In genomic region chr1:39720094-39720999, GRCh38 we compare ENCODE assay signal across 8 cellular contexts. TPM values are rescaled to one million over a fixed set of nuclear protein-coding genes. Genes with fewer than 3 reads are reported as not detected.
DNase-seq lines count a peak whose midpoint lies in the region; ATAC-seq, FAIRE-seq and TF ChIP-seq lines count a peak whose summit lies in the region.

No MANE protein-coding gene starts in this region.

- peak; percentile 87 for TF ChIP-seq RAD21 in GM12878 (IDR thresholded peaks at IDR 0.05; ENCODE audit: insufficient read depth, low read depth, low read length)

- no peak overlapping the region for H3K27ac Mint-ChIP-seq in CD8-positive, alpha-beta T cell
- H3K27ac Mint-ChIP-seq in HFFc6: no peak overlapping the region

- no peaks in the 10 kb centered on the region for H3K9me3 ChIP-seq in CD8-positive, alpha-beta T cell (ENCODE audit: low read length)
- H3K9me3 ChIP-seq in GM12878 (replicated peaks; ENCODE audit: control insufficient read depth, insufficient read depth, low read length) (no peaks in the 10 kb centered on the region), suprapubic skin (no peaks in the 10 kb centered on the region)

- TF ChIP-seq POLR2A in GM12878 (IDR thresholded peaks at IDR 0.05; ENCODE audit: low read depth, low read length): no peak
- no peak for TF ChIP-seq POLR2A in suprapubic skin (IDR thresholded peaks at IDR 0.05)

- intact Hi-C loops in CD8-positive, alpha-beta T cell (cut with DNase I, micrococcal nuclease): loop anchor here (1.0 to 10.0 kb wide), 6 partner anchors 48 to 626 kb away; partner anchors contain the start of gene NT5C1A (in 2 of the 2)
- intact Hi-C loops in GM12878 (cut with micrococcal nuclease; ENCODE audit: unreplicated experiment): loop anchor here (1.0 to 10.0 kb wide), 4 partner anchors 48 to 256 kb away; partner anchors contain the start of gene NT5C1A

- ATAC-seq in CD8-positive, alpha-beta T cell: peak; percentile 85
- ATAC-seq in GM12878 (peak; percentile 76), HG03342 (IDR thresholded peaks at IDR 0.05; ENCODE audit: unreplicated experiment) (no peak)

- no peaks in the 10 kb centered on the region for H3K4me1 Mint-ChIP-seq in CD8-positive, alpha-beta T cell (ENCODE audit: low read depth)
- no peaks in the 10 kb centered on the region for H3K4me1 Mint-ChIP-seq in HFFc6 (ENCODE audit: low read depth)

- H3K79me2 ChIP-seq in GM12878 (ENCODE audit: control insufficient read depth, insufficient read depth, low read length): no peaks in the 10 kb centered on the region

- 29% methylated on average over 7 of the region's 7 CpGs for WGBS in GM12878 (ENCODE audit: insufficient coverage, insufficient replicate concordance, low lambda C conversion rate, missing lambda C conversion rate)
- WGBS in suprapubic skin: 53% methylated on average over 7 of the region's 7 CpGs

- BruUV-seq in GM12878 (replicated peaks; lab: Mats Ljungman, UMichigan): no TSS peak

- H4K20me1 ChIP-seq in GM12878 (ENCODE audit: control insufficient read depth, insufficient read depth): no peaks in the 10 kb centered on the region

- POLR2A ChIA-PET in CD8-positive, alpha-beta T cell (lab: Charles Lee): interaction anchor here (0.7 kb wide), 1 partner anchor 468 kb away, joined by 6 read pairs; no protein-coding TSS in a partner anchor
- POLR2A ChIA-PET in GM12878 (lab: Charles Lee): interaction anchor here (0.5 to 0.6 kb wide), 2 partner anchors 243 to 284 kb away, joined by 3 to 4 read pairs; no protein-coding TSS in a partner anchor

- no peaks in the 10 kb centered on the region for H3K9me3 Mint-ChIP-seq in CD8-positive, alpha-beta T cell
- no peaks in the 10 kb centered on the region for H3K9me3 Mint-ChIP-seq in HFFc6

- peak; percentile 91 for TF ChIP-seq CTCF in CD8-positive, alpha-beta T cell (IDR thresholded peaks at IDR 0.05)
- TF ChIP-seq CTCF in HFFc6 (IDR thresholded peaks at IDR 0.05) (peak; percentile 91), GM12878 (IDR thresholded peaks at IDR 0.05 in 2 of 3, conservative IDR thresholded peaks at IDR 0.05 in 1 of 3; ENCODE audit: control insufficient read depth in 2 of 3, extremely low read depth in 1 of 3, insufficient read depth in 1 of 3, low read depth in 3 of 3, low read length in 3 of 3) (peak; percentile 34 to 74 (median 59)), suprapubic skin (IDR thresholded peaks at IDR 0.05) (peak; percentile 46 to 77)

- DNase-seq in CD8-positive, alpha-beta T cell: peak in 1 of 7 experiments; percentile 12
- peak; percentile 59 for DNase-seq in HFFc6
- DNase-seq in NCI-H526 (lab: John Stamatoyannopoulos, UW): peak; percentile 78 to 86
- no peak for DNase-seq in GM12878 (ENCODE audit: low read depth, low spot score)
- peak; percentile 53 for DNase-seq in iris pigment epithelial cell (ENCODE audit: low read depth)
- DNase-seq in suprapubic skin (ENCODE audit: low spot score in 2 of 2): no peak
- no peak for DNase-seq in iPS-NIHi7 (ENCODE audit: extremely low spot score)

- CTCF ChIA-PET in CD8-positive, alpha-beta T cell (lab: Charles Lee): interaction anchor here (0.6 to 18.9 kb wide), 25 partner anchors 9 to 199 kb away, joined by 3 to 171 read pairs (median 4); partner anchors contain the start of genes NT5C1A and PPIE
- CTCF ChIA-PET in GM12878 (lab: Yijun Ruan, JAX): interaction anchor here (0.6 to 4.7 kb wide), 27 partner anchors 9 to 629 kb away, joined by 3 to 35 read pairs (median 4); partner anchors contain the start of genes NT5C1A and PPIE

- no peaks in the 10 kb centered on the region for H3K4me1 ChIP-seq in CD8-positive, alpha-beta T cell (ENCODE audit: insufficient read depth, low read length)
- no peaks in the 10 kb centered on the region for H3K4me1 ChIP-seq in GM12878 (ENCODE audit: control insufficient read depth, insufficient read depth, low read length)
- H3K4me1 ChIP-seq in suprapubic skin: peaks cover 3% of the 10 kb centered on the region

- SMC1A ChIA-PET in GM12878 (lab: Charles Lee; ENCODE audit: uncharacterized antibody, unreplicated experiment): interaction anchor here (0.6 to 2.2 kb wide), 14 partner anchors 9 to 529 kb away, joined by 3 to 8 read pairs (median 4); no protein-coding TSS in a partner anchor

- in situ Hi-C loops in GM12878 (cut with MboI): loop anchor here (5.0 kb wide), 1 partner anchor 113 kb away; no protein-coding TSS in a partner anchor

- no peak overlapping the region for H3K4me3 Mint-ChIP-seq in CD8-positive, alpha-beta T cell
- H3K4me3 Mint-ChIP-seq in HFFc6: no peak overlapping the region

- peaks cover 38% of the 10 kb centered on the region for H3K27me3 Mint-ChIP-seq in CD8-positive, alpha-beta T cell (ENCODE audit: low read depth)
- peaks cover 31% of the 10 kb centered on the region for H3K27me3 Mint-ChIP-seq in HFFc6 (ENCODE audit: insufficient read depth)

- H3K27ac ChIP-seq in CD8-positive, alpha-beta T cell (ENCODE audit: low read depth, low read length): no peak overlapping the region
- H3K27ac ChIP-seq in GM12878 (ENCODE audit: control insufficient read depth, insufficient read depth) (no peak overlapping the region), suprapubic skin (no peak overlapping the region)

- H3K4me2 ChIP-seq in GM12878 (ENCODE audit: control insufficient read depth, insufficient read depth): no peak overlapping the region

- FAIRE-seq in GM12878 (lab: Jason Lieb, UNC): peak; percentile 99

- RAD21 ChIA-PET in GM12878 (lab: Charles Lee; ENCODE audit: unreplicated experiment): interaction anchor here (1.2 to 3.3 kb wide), 7 partner anchors 18 to 454 kb away, joined by 3 to 29 read pairs (median 5); no protein-coding TSS in a partner anchor

- H2AFZ ChIP-seq in GM12878 (ENCODE audit: control insufficient read depth, low read depth, low read length): peak overlapping the region; percentile 13; the same call in 1 of the 2 replicates

- no peaks in the 10 kb centered on the region for H3K36me3 Mint-ChIP-seq in CD8-positive, alpha-beta T cell
- no peaks in the 10 kb centered on the region for H3K36me3 Mint-ChIP-seq in HFFc6 (ENCODE audit: low read depth)

- H3K36me3 ChIP-seq in CD8-positive, alpha-beta T cell (ENCODE audit: insufficient read depth, low read length): no peaks in the 10 kb centered on the region
- H3K36me3 ChIP-seq in GM12878 (ENCODE audit: control insufficient read depth in 2 of 2, insufficient read depth in 2 of 2, low read length in 1 of 2) (no peaks in the 10 kb centered on the region), suprapubic skin (no peaks in the 10 kb centered on the region)

- TF ChIP-seq EP300 in GM12878 (IDR thresholded peaks at IDR 0.05; ENCODE audit: borderline replicate concordance in 1 of 2, control insufficient read depth in 1 of 2, low read depth in 2 of 2, low read length in 2 of 2): no peak
- TF ChIP-seq EP300 in suprapubic skin (IDR thresholded peaks at IDR 0.05): no peak

- no peaks in the 10 kb centered on the region for H3K27me3 ChIP-seq in CD8-positive, alpha-beta T cell (ENCODE audit: insufficient read depth, low read length)
- H3K27me3 ChIP-seq in GM12878 (replicated peaks in 1 of 2; ENCODE audit: control insufficient read depth in 2 of 2, insufficient read depth in 2 of 2, low read length in 1 of 2) (no peaks in the 10 kb centered on the region), suprapubic skin (peaks cover 25% of the 10 kb centered on the region)

- no peak overlapping the region for H3K9ac ChIP-seq in GM12878 (ENCODE audit: control insufficient read depth, insufficient read depth, low read length)

- H3K4me3 ChIP-seq in CD8-positive, alpha-beta T cell (ENCODE audit: low read depth, low read length): no peak overlapping the region
- H3K4me3 ChIP-seq in GM12878 (no peak overlapping the region), suprapubic skin (no peak overlapping the region)

RNA-seq across cellular contexts. Expression of gene PPIE, which starts 18.3 kb away (rescaled TPM):
- 10 to 100 TPM; 43.6 to 46.7 TPM for total RNA-seq in CD8-positive, alpha-beta T cell
- total RNA-seq in HFFc6 (2021; fragmentation: NEBNext Ultra II Directional; extraction: Animal tissue kit (Norgen Biotek cat#: 25700)): 10 to 100 TPM; 38.9 to 45.8 (median 41.7) TPM
- 75.9 and 77.7 TPM in 2 replicates for total RNA-seq in GM12878 (2013; cell fraction: nucleolus; rRNA removed)
- 36.6 and 39.6 TPM in 2 replicates for total RNA-seq in GM12878 (2014; rRNA removed)
- 46.6 and 48.0 TPM in 2 replicates for total RNA-seq in GM12878 (2014; rRNA removed; fragmentation: Illumina TruSeq; extraction: Trizol)
- total RNA-seq in GM12878 (2021): 46.5 and 48.1 TPM in 2 replicates
- polyA plus RNA-seq in GM12878 (2011; ENCODE audit: low read depth): 34.9 TPM
- 77.8 and 81.1 TPM in 2 replicates for polyA plus RNA-seq in GM12878 (2011; rRNA removed)
- polyA plus RNA-seq in GM12878 (2011; cell fraction: cytosol; rRNA removed): 75.3 and 89.8 TPM in 2 replicates
- 111 and 126 TPM in 2 replicates for polyA plus RNA-seq in GM12878 (2011; cell fraction: nucleus; rRNA removed)
- 43.3 and 53.5 TPM in 2 replicates for polyA plus RNA-seq in GM12878 (2012)
- polyA plus RNA-seq in GM12878 (2014; fragmentation: Illumina TruSeq; extraction: Trizol): 53.4 and 58.7 TPM in 2 replicates
- polyA plus RNA-seq in GM12878 (2014; fragmentation: Nextera tagmentation; extraction: Ambion mirVana): 100 to 1,000 TPM; 130 to 163 TPM
- 54.7 and 66.1 TPM in 2 replicates for polyA plus RNA-seq in GM12878 (2014; rRNA removed)
- polyA plus RNA-seq in GM12878 (2016; fragmentation: Nextera tagmentation; extraction: Ambion mirVana): 10 to 100 TPM; 74.1 to 78.7 TPM
- 46.6 and 47.5 TPM in 2 replicates for polyA minus RNA-seq in GM12878 (2011; rRNA and poly(A)+ RNA removed)
- 10.6 and 11.1 TPM in 2 replicates for polyA minus RNA-seq in GM12878 (2011; cell fraction: cytosol; rRNA and poly(A)+ RNA removed)
- 40.1 and 44.9 TPM in 2 replicates for polyA minus RNA-seq in GM12878 (2011; cell fraction: nucleus; rRNA and poly(A)+ RNA removed)
- total RNA-seq in suprapubic skin: 10 to 100 TPM; 27.0 to 40.6 (median 28.5) TPM

RNA-seq across cellular contexts. Expression of gene HPCAL4, which starts 29.1 kb away (rescaled TPM):
- total RNA-seq in CD8-positive, alpha-beta T cell: 10 to 100 TPM; 12.1 to 12.8 TPM
- total RNA-seq in HFFc6 (2021; fragmentation: NEBNext Ultra II Directional; extraction: Animal tissue kit (Norgen Biotek cat#: 25700)): not detected
- not detected in 2 replicates for total RNA-seq in GM12878 (2013; cell fraction: nucleolus; rRNA removed)
- 0.06 TPM in 1 of 2 replicates, not detected in the other for total RNA-seq in GM12878 (2014; rRNA removed)
- 0.05 TPM in 1 of 2 replicates, not detected in the other for total RNA-seq in GM12878 (2014; rRNA removed; fragmentation: Illumina TruSeq; extraction: Trizol)
- total RNA-seq in GM12878 (2021): 0.05 and 0.16 TPM in 2 replicates
- not detected for polyA plus RNA-seq in GM12878 (2011; ENCODE audit: low read depth)
- polyA plus RNA-seq in GM12878 (2011; rRNA removed): 0.07 and 0.18 TPM in 2 replicates
- polyA plus RNA-seq in GM12878 (2011; cell fraction: cytosol; rRNA removed): 0.08 and 0.16 TPM in 2 replicates
- 0.10 and 0.22 TPM in 2 replicates for polyA plus RNA-seq in GM12878 (2011; cell fraction: nucleus; rRNA removed)
- 0.06 and 0.07 TPM in 2 replicates for polyA plus RNA-seq in GM12878 (2012)
- 0.06 and 0.13 TPM in 2 replicates for polyA plus RNA-seq in GM12878 (2014; fragmentation: Illumina TruSeq; extraction: Trizol)
- polyA plus RNA-seq in GM12878 (2014; fragmentation: Nextera tagmentation; extraction: Ambion mirVana): not detected
- polyA plus RNA-seq in GM12878 (2014; rRNA removed): 0.08 TPM in 1 of 2 replicates, not detected in the other
- polyA plus RNA-seq in GM12878 (2016; fragmentation: Nextera tagmentation; extraction: Ambion mirVana): not detected
- 0.05 and 0.29 TPM in 2 replicates for polyA minus RNA-seq in GM12878 (2011; rRNA and poly(A)+ RNA removed)
- polyA minus RNA-seq in GM12878 (2011; cell fraction: cytosol; rRNA and poly(A)+ RNA removed): not detected in 2 replicates
- 0.12 TPM in 1 of 2 replicates, not detected in the other for polyA minus RNA-seq in GM12878 (2011; cell fraction: nucleus; rRNA and poly(A)+ RNA removed)
- under 1 TPM in 1 of 4 donors, not detected in 3; 0.55 TPM for total RNA-seq in suprapubic skin

RNA-seq across cellular contexts. Expression of gene NT5C1A, which starts 48.4 kb away (rescaled TPM):
- total RNA-seq in CD8-positive, alpha-beta T cell: under 1 TPM; 0.31 to 0.68 TPM
- total RNA-seq in HFFc6 (2021; fragmentation: NEBNext Ultra II Directional; extraction: Animal tissue kit (Norgen Biotek cat#: 25700)): not detected
- total RNA-seq in GM12878 (2013; cell fraction: nucleolus; rRNA removed): not detected in 2 replicates
- 0.17 and 0.49 TPM in 2 replicates for total RNA-seq in GM12878 (2014; rRNA removed)
- 0.18 and 0.22 TPM in 2 replicates for total RNA-seq in GM12878 (2014; rRNA removed; fragmentation: Illumina TruSeq; extraction: Trizol)
- total RNA-seq in GM12878 (2021): 0.61 and 0.77 TPM in 2 replicates
- not detected for polyA plus RNA-seq in GM12878 (2011; ENCODE audit: low read depth)
- polyA plus RNA-seq in GM12878 (2011; rRNA removed): 0.23 and 0.73 TPM in 2 replicates
- 0.82 and 1.0 TPM in 2 replicates for polyA plus RNA-seq in GM12878 (2011; cell fraction: cytosol; rRNA removed)
- 1.4 and 1.8 TPM in 2 replicates for polyA plus RNA-seq in GM12878 (2011; cell fraction: nucleus; rRNA removed)
- 0.24 TPM in 1 of 2 replicates, not detected in the other for polyA plus RNA-seq in GM12878 (2012)
- 0.24 and 0.29 TPM in 2 replicates for polyA plus RNA-seq in GM12878 (2014; fragmentation: Illumina TruSeq; extraction: Trizol)
- polyA plus RNA-seq in GM12878 (2014; fragmentation: Nextera tagmentation; extraction: Ambion mirVana): under 1 TPM; 0.05 to 0.13 TPM
- polyA plus RNA-seq in GM12878 (2014; rRNA removed): 0.28 and 0.46 TPM in 2 replicates
- under 1 TPM in 1 of 2 experiments, not detected in 1; 0.15 TPM for polyA plus RNA-seq in GM12878 (2016; fragmentation: Nextera tagmentation; extraction: Ambion mirVana)
- 1.4 and 3.0 TPM in 2 replicates for polyA minus RNA-seq in GM12878 (2011; rRNA and poly(A)+ RNA removed)
- polyA minus RNA-seq in GM12878 (2011; cell fraction: cytosol; rRNA and poly(A)+ RNA removed): not detected in 2 replicates
- polyA minus RNA-seq in GM12878 (2011; cell fraction: nucleus; rRNA and poly(A)+ RNA removed): 0.85 and 2.1 TPM in 2 replicates
- total RNA-seq in suprapubic skin: not detected

RNA-seq across cellular contexts. Expression of gene OXCT2, which starts 50.8 kb away (rescaled TPM):
- under 1 TPM; 0.83 to 0.95 TPM for total RNA-seq in CD8-positive, alpha-beta T cell
- 1 to 10 TPM in 5 of 6 experiments, under 1 TPM in 1; 0.81 to 2.3 (median 1.4) TPM for total RNA-seq in HFFc6 (2021; fragmentation: NEBNext Ultra II Directional; extraction: Animal tissue kit (Norgen Biotek cat#: 25700))
- 4.1 and 4.9 TPM in 2 replicates for total RNA-seq in GM12878 (2013; cell fraction: nucleolus; rRNA removed)
- total RNA-seq in GM12878 (2014; rRNA removed): 0.79 and 1.1 TPM in 2 replicates
- 0.69 and 1.0 TPM in 2 replicates for total RNA-seq in GM12878 (2014; rRNA removed; fragmentation: Illumina TruSeq; extraction: Trizol)
- total RNA-seq in GM12878 (2021): 0.98 and 1.9 TPM in 2 replicates
- 0.43 TPM for polyA plus RNA-seq in GM12878 (2011; ENCODE audit: low read depth)
- polyA plus RNA-seq in GM12878 (2011; rRNA removed): 0.29 and 0.39 TPM in 2 replicates
- 0.39 and 0.53 TPM in 2 replicates for polyA plus RNA-seq in GM12878 (2011; cell fraction: cytosol; rRNA removed)
- polyA plus RNA-seq in GM12878 (2011; cell fraction: nucleus; rRNA removed): 1.9 and 2.1 TPM in 2 replicates
- polyA plus RNA-seq in GM12878 (2012): 0.53 and 0.81 TPM in 2 replicates
- polyA plus RNA-seq in GM12878 (2014; fragmentation: Illumina TruSeq; extraction: Trizol): 0.13 and 0.57 TPM in 2 replicates
- polyA plus RNA-seq in GM12878 (2014; fragmentation: Nextera tagmentation; extraction: Ambion mirVana): under 1 TPM; 0.06 to 0.31 TPM
- polyA plus RNA-seq in GM12878 (2014; rRNA removed): 1.7 and 1.8 TPM in 2 replicates
- under 1 TPM; 0.40 to 0.60 TPM for polyA plus RNA-seq in GM12878 (2016; fragmentation: Nextera tagmentation; extraction: Ambion mirVana)
- 0.44 and 0.72 TPM in 2 replicates for polyA minus RNA-seq in GM12878 (2011; rRNA and poly(A)+ RNA removed)
- not detected in 2 replicates for polyA minus RNA-seq in GM12878 (2011; cell fraction: cytosol; rRNA and poly(A)+ RNA removed)
- 0.36 and 0.67 TPM in 2 replicates for polyA minus RNA-seq in GM12878 (2011; cell fraction: nucleus; rRNA and poly(A)+ RNA removed)
- total RNA-seq in suprapubic skin: 10 to 100 TPM in 1 of 4 donors, 1 to 10 TPM in 1, under 1 TPM in 2; 0.45 to 10.1 (median 1.6) TPM

Comparison
In these comparisons a context has a peak if more than half of its experiments do, and no peak if none do; other contexts are left out.
1. DNase-seq: peak in HFFc6 (single experiment), NCI-H526 (2 of 2) and iris pigment epithelial cell (single experiment); none in GM12878 (single experiment), suprapubic skin (0 of 2) and iPS-NIHi7 (single experiment).
2. RNA of gene HPCAL4, which starts 29.1 kb away (total RNA-seq): 12.1 to 12.8 TPM in CD8-positive, alpha-beta T cell; 0.05 to 0.16 TPM in GM12878, not detected in HFFc6 and 0.55 TPM in suprapubic skin; every median in the first group is over 4 times any median in the second.
3. Peak in every context shown above with its lines, with median percentiles within 50 percentile points of each other: CTCF ChIP-seq.